In the genomic region with DNA sequence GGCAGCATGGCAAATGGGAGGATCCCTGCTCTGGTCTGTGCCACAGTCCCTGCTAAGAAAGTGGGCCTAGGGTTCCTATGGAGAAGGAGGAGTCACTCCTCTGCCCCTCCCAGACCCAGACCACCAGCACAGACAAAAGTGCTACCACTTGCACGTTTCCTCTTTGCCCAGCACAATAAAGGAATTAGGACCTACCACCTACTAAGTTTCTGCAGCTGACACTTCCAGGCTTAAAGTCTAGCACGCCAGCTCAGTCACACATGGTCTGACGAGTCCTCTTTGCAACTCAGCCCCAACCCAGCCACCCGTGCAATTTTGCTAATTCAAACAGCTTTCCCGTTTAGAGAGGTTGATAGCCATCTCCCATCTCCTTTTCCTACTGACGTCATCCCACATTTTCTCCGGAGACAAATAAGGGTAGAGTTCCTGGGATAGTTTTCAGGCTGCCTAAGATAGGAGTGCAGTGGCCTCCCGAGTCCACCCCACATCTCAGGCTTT, we compare ENCODE assay signal across 8 cellular contexts.
DNase-seq lines count a peak whose midpoint lies in the region; ATAC-seq and TF ChIP-seq lines count a peak whose summit lies in the region.

No MANE protein-coding gene starts in this region.

- POLR2A ChIA-PET in CD4-positive, alpha-beta T cell (lab: Charles Lee) = interaction anchor here (0.7 to 13.0 kb wide), 22 partner anchors 9 to 833 kb away, joined by 3 to 430 read pairs (median 4); a partner anchor contains a TSS
- POLR2A ChIA-PET in HCT116 (lab: Charles Lee) = interaction anchor here (0.7 to 2.2 kb wide), 4 partner anchors 13 to 64 kb away, joined by 3 to 11 read pairs (median 4); a partner anchor contains a TSS
- POLR2A ChIA-PET in GM10248 (lab: Yijun Ruan, JAX) = interaction anchor here (1.1 to 2.8 kb wide), 7 partner anchors 10 to 42 kb away, joined by 3 to 12 read pairs (median 4); a partner anchor contains a TSS

- no peaks in the 10 kb centered on the region for H4K20me1 ChIP-seq in HCT116 (ENCODE audit: insufficient read depth)

- H3K27me3 ChIP-seq in CD4-positive, alpha-beta T cell (ENCODE audit: control insufficient read depth, insufficient read depth, low read length) = no peaks in the 10 kb centered on the region
- H3K27me3 ChIP-seq in HCT116 (ENCODE audit: insufficient read depth, low read length) = no peaks in the 10 kb centered on the region

- peak overlapping the region; percentile 96 for H3K4me3 Mint-ChIP-seq in CD4-positive, alpha-beta T cell
- peak overlapping the region; percentile 92 for H3K4me3 Mint-ChIP-seq in T-helper 17 cell

- peaks cover 20% of the 10 kb centered on the region for H3K36me3 Mint-ChIP-seq in CD4-positive, alpha-beta T cell (ENCODE audit: low read depth)
- H3K36me3 Mint-ChIP-seq in T-helper 17 cell (ENCODE audit: low read depth) = no peaks in the 10 kb centered on the region

- H3K4me3 ChIP-seq in HCT116 (replicated peaks in 1 of 2; ENCODE audit: low read depth in 1 of 2, low read length in 2 of 2) = peak overlapping the region; percentile 68 to 74

- H3K9me2 ChIP-seq in HCT116 (ENCODE audit: insufficient read depth) = no peaks in the 10 kb centered on the region

- CTCF ChIA-PET in CD4-positive, alpha-beta T cell (lab: Charles Lee) = interaction anchor here (1.0 to 3.6 kb wide), 10 partner anchors 8 to 101 kb away, joined by 3 to 40 read pairs (median 6); a partner anchor contains a TSS
- CTCF ChIA-PET in HCT116 (lab: Charles Lee) (interaction anchor here (1.3 kb wide), 1 partner anchor 23 kb away, joined by 4 read pairs; no protein-coding TSS in a partner anchor), GM10248 (lab: Yijun Ruan, JAX) (interaction anchor here (0.9 to 6.8 kb wide), 13 partner anchors 9 to 65 kb away, joined by 3 to 68 read pairs (median 6); a partner anchor contains a TSS)

- no peaks in the 10 kb centered on the region for H3K27me3 Mint-ChIP-seq in CD4-positive, alpha-beta T cell
- no peaks in the 10 kb centered on the region for H3K27me3 Mint-ChIP-seq in T-helper 17 cell

- RAD21 ChIA-PET in HCT116 (lab: Charles Lee; ENCODE audit: low non-redundant PET in 1 of 2, low total read pairs in 2 of 2, uncharacterized antibody in 2 of 2, unreplicated experiment in 2 of 2) = no interaction called here

- no peak for TF ChIP-seq CTCF in CD4-positive, alpha-beta T cell (IDR thresholded peaks at IDR 0.05)
- TF ChIP-seq CTCF in HCT116 (IDR thresholded peaks at IDR 0.05 in 2 of 3, conservative IDR thresholded peaks at IDR 0.05 in 1 of 3; ENCODE audit: borderline replicate concordance in 1 of 3, insufficient read depth in 1 of 3, low read depth in 2 of 3, low read length in 2 of 3) (no peak), GM10248 (IDR thresholded peaks at IDR 0.05; ENCODE audit: control extremely low read depth, extremely low read depth, low read depth, missing control alignments) (no peak)

- H3K4me1 Mint-ChIP-seq in CD4-positive, alpha-beta T cell (ENCODE audit: low read depth) = peaks cover 68% of the 10 kb centered on the region
- peaks cover 65% of the 10 kb centered on the region for H3K4me1 Mint-ChIP-seq in T-helper 17 cell

- H2AFZ ChIP-seq in HCT116 (ENCODE audit: low read depth, low read length, poor library complexity, severe bottlenecking) = no peak overlapping the region

- H3K4me1 ChIP-seq in HCT116 (ENCODE audit: control insufficient read depth in 1 of 2, insufficient read depth in 2 of 2, low read length in 2 of 2) = peaks cover 22 to 31% of the 10 kb centered on the region in 2 experiments

- H3K36me3 ChIP-seq in HCT116 (ENCODE audit: control insufficient read depth in 1 of 2, insufficient read depth in 2 of 2, low read length in 2 of 2) = no peaks in the 10 kb centered on the region

- H3K27ac Mint-ChIP-seq in CD4-positive, alpha-beta T cell = peak overlapping the region; percentile 96
- peak overlapping the region; percentile 95 for H3K27ac Mint-ChIP-seq in T-helper 17 cell

- no peak for ATAC-seq in CD4-positive, alpha-beta T cell (ENCODE audit: poor library complexity)
- peak; percentile 26 for ATAC-seq in HCT116
- ATAC-seq in T-helper 17 cell = no peak
- no peak for ATAC-seq in HG02970 (IDR thresholded peaks at IDR 0.05; ENCODE audit: low FRiP score, unreplicated experiment)
- ATAC-seq in HG03342 (IDR thresholded peaks at IDR 0.05; ENCODE audit: unreplicated experiment) = no peak

- H3K9ac ChIP-seq in HCT116 (ENCODE audit: low read length) = peak overlapping the region; percentile 73

- no peak for TF ChIP-seq RAD21 in HCT116 (IDR thresholded peaks at IDR 0.05; ENCODE audit: low read depth)

- peak in 1 of 10 experiments; percentile 25 for DNase-seq in CD4-positive, alpha-beta T cell
- DNase-seq in HCT116 (ENCODE audit: low read depth, low spot score) (no peak), T-helper 17 cell (no peak), fibroblast of peridontal ligament (ENCODE audit: extremely low read depth) (peak; percentile 93), occipital lobe (lab: John Stamatoyannopoulos, UW) (peak; percentile 35), GM10248 (ENCODE audit: extremely low spot score) (no peak)

- no peak for TF ChIP-seq POLR2A in HCT116 (IDR thresholded peaks at IDR 0.05; ENCODE audit: borderline replicate concordance, extremely low read depth, insufficient read depth, insufficient read length)

- H3K27ac ChIP-seq in CD4-positive, alpha-beta T cell (ENCODE audit: low read depth, low read length) = peak overlapping the region; percentile 76
- H3K27ac ChIP-seq in HCT116 (ENCODE audit: low read depth, low read length) = peak overlapping the region; percentile 94

- no TSS peak for BruUV-seq in HCT116 (replicated peaks; lab: Mats Ljungman, UMichigan)

- no peaks in the 10 kb centered on the region for H3K9me3 ChIP-seq in CD4-positive, alpha-beta T cell (ENCODE audit: control insufficient read depth, low read length)
- H3K9me3 ChIP-seq in HCT116 (ENCODE audit: control insufficient read depth in 1 of 2, insufficient read depth in 1 of 2, low read depth in 1 of 2, low read length in 2 of 2) (no peaks in the 10 kb centered on the region), T-helper 17 cell (ENCODE audit: control insufficient read depth, low read length, poor library complexity, severe bottlenecking) (no peaks in the 10 kb centered on the region)

- H3K9me3 Mint-ChIP-seq in CD4-positive, alpha-beta T cell = no peaks in the 10 kb centered on the region

- H3K4me2 ChIP-seq in HCT116 (ENCODE audit: low read length) = peak overlapping the region; percentile 75

- peaks cover 41% of the 10 kb centered on the region for H3K79me2 ChIP-seq in HCT116 (ENCODE audit: insufficient read depth, low read length)

- intact Hi-C loops in CD4-positive, alpha-beta T cell (cut with DNase I, micrococcal nuclease) = loop anchor here (2.0 to 5.0 kb wide), 6 partner anchors 15 to 57 kb away; no protein-coding TSS in a partner anchor
- intact Hi-C loops in HCT116 (cut with micrococcal nuclease) = no loop called here

TF ChIP-seq in HCT116, 20 proteins besides CTCF, POLR2A, EP300 and RAD21:
- TF ChIP-seq YY1 (IDR thresholded peaks at IDR 0.05; ENCODE audit: extremely low read depth, insufficient replicate concordance, low read depth, low read length) (no peak), SP1 (IDR thresholded peaks at IDR 0.05; ENCODE audit: low read depth) (no peak), ELF1 (IDR thresholded peaks at IDR 0.05; ENCODE audit: borderline replicate concordance, low read depth) (no peak), EGR1 (IDR thresholded peaks at IDR 0.05; ENCODE audit: low read depth) (no peak), SIN3A (IDR thresholded peaks at IDR 0.05; ENCODE audit: low read depth) (no peak), FOSL1 (IDR thresholded peaks at IDR 0.05; ENCODE audit: low read depth) (no peak), ZNF274 (IDR thresholded peaks at IDR 0.05; ENCODE audit: low read depth, low read length) (no peak), ZFX (IDR thresholded peaks at IDR 0.05) (no peak), EZH2phosphoT487 (IDR thresholded peaks at IDR 0.05; ENCODE audit: borderline replicate concordance) (no peak), JUND (IDR thresholded peaks at IDR 0.05) (no peak)
- TF ChIP-seq, protein P1, sequence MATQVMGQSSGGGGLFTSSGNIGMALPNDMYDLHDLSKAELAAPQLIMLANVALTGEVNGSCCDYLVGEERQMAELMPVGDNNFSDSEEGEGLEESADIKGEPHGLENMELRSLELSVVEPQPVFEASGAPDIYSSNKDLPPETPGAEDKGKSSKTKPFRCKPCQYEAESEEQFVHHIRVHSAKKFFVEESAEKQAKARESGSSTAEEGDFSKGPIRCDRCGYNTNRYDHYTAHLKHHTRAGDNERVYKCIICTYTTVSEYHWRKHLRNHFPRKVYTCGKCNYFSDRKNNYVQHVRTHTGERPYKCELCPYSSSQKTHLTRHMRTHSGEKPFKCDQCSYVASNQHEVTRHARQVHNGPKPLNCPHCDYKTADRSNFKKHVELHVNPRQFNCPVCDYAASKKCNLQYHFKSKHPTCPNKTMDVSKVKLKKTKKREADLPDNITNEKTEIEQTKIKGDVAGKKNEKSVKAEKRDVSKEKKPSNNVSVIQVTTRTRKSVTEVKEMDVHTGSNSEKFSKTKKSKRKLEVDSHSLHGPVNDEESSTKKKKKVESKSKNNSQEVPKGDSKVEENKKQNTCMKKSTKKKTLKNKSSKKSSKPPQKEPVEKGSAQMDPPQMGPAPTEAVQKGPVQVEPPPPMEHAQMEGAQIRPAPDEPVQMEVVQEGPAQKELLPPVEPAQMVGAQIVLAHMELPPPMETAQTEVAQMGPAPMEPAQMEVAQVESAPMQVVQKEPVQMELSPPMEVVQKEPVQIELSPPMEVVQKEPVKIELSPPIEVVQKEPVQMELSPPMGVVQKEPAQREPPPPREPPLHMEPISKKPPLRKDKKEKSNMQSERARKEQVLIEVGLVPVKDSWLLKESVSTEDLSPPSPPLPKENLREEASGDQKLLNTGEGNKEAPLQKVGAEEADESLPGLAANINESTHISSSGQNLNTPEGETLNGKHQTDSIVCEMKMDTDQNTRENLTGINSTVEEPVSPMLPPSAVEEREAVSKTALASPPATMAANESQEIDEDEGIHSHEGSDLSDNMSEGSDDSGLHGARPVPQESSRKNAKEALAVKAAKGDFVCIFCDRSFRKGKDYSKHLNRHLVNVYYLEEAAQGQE (IDR thresholded peaks at IDR 0.05; ENCODE audit: low read depth) = no peak
- TF ChIP-seq, protein P2, sequence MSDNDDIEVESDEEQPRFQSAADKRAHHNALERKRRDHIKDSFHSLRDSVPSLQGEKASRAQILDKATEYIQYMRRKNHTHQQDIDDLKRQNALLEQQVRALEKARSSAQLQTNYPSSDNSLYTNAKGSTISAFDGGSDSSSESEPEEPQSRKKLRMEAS (IDR thresholded peaks at IDR 0.05) = no peak
- TF ChIP-seq, protein P3, sequence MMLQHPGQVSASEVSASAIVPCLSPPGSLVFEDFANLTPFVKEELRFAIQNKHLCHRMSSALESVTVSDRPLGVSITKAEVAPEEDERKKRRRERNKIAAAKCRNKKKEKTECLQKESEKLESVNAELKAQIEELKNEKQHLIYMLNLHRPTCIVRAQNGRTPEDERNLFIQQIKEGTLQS (IDR thresholded peaks at IDR 0.05) = no peak

Comparison
In these comparisons a context has a peak if more than half of its experiments do, and no peak if none do; other contexts are left out.
1. DNase-seq: peak in fibroblast of peridontal ligament (single experiment) and occipital lobe (single experiment); none in HCT116 (single experiment), T-helper 17 cell (0 of 3) and GM10248 (single experiment).